In the genomic region with DNA sequence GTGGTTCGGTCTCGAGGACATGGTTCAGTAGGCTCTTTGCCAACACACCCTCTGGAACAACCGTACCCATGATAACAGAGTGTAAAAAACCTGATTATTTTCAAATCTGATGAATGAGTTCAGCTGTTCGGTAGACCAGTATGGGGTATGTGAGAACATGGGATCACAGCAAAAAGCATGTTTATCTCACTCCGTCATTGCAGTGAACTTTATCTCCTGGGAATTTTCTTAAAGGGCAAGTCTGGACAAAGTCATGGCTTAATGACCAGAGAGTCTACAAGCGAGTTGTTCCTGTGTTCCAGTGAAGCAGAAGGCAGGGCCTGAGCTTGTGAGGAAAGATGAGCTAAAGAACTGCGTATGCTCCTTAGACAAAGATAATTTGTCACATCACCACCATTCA, we compare ENCODE assay signal across 21 cellular contexts.
DNase-seq lines count a peak whose midpoint lies in the region; ATAC-seq, FAIRE-seq and TF ChIP-seq lines count a peak whose summit lies in the region.
"Had no signal": no experiment of that assay in that cellular context is flagged by ENCODE, and none has a peak within 500 bp of the region (broad histone marks: within the 10 kb centered on the region; RNA-seq: fewer than 3 reads in every experiment).

No MANE protein-coding gene starts in this region.

- TF ChIP-seq RAD21 in liver (IDR thresholded peaks at IDR 0.05), result no peak
- no peak for TF ChIP-seq RAD21 in HepG2 (CRISPR knock-in tag; IDR thresholded peaks at IDR 0.05)

- intact Hi-C loops in HepG2 (cut with micrococcal nuclease; ENCODE audit: unreplicated experiment), result no loop called here

- no peak for DNase-seq in HepG2 (ENCODE audit: low spot score)
- DNase-seq in epithelial cell of proximal tubule (ENCODE audit: low read depth), result peak; percentile 29
- DNase-seq in keratinocyte (ENCODE audit: low read depth, low spot score), result no peak
- no peak for DNase-seq in small intestine
- no peak for DNase-seq in middle frontal gyrus (ENCODE audit: extremely low spot score, low spot score)
- no peak for DNase-seq in activated CD8-positive, alpha-beta memory T cell treated with anti-CD3 and anti-CD28 coated beads, Interleukin-2, amount 50 U/mL, for 4 hours
- DNase-seq: activated CD4-positive, alpha-beta T cell treated with anti-CD3 and anti-CD28 coated beads for 48 hours; brain microvascular endothelial cell; GDM1; MV-4-11; NCI-H1694; NCI-H345; NCI-H82; occipital lobe; retina had no signal

- H3K36me3 ChIP-seq in liver (ENCODE audit: control insufficient read depth in 4 of 4, insufficient read depth in 3 of 4, low read depth in 1 of 4, low read length in 3 of 4) (no peaks in the 10 kb centered on the region), HepG2 (replicated peaks in 1 of 2; ENCODE audit: control insufficient read depth in 1 of 2, insufficient read depth in 2 of 2, low read length in 2 of 2) (no peaks in the 10 kb centered on the region), keratinocyte (ENCODE audit: control insufficient read depth in 2 of 2, extremely low read depth in 1 of 2, insufficient read depth in 2 of 2, low read length in 2 of 2) (no peaks in the 10 kb centered on the region), small intestine (ENCODE audit: control insufficient read depth in 2 of 2, insufficient read depth in 2 of 2, low read length in 2 of 2) (no peaks in the 10 kb centered on the region)
- H3K36me3 ChIP-seq: brain microvascular endothelial cell, SJSA1, vagina had no signal

- H3K4me2 ChIP-seq in HepG2 (ENCODE audit: low read depth, low read length) (no peak overlapping the region), keratinocyte (ENCODE audit: control insufficient read depth, extremely low read depth, insufficient read depth, low read depth, low read length) (peak overlapping the region; percentile 31)

- no peaks in the 10 kb centered on the region for H3K9me1 ChIP-seq in keratinocyte (ENCODE audit: control insufficient read depth, extremely low read depth, insufficient read depth, low read length)

- FAIRE-seq in HepG2 (lab: Jason Lieb, UNC), result no peak
- peak; percentile 79 for FAIRE-seq in keratinocyte (lab: Jason Lieb, UNC)
- no peak for FAIRE-seq in small intestine (lab: Jason Lieb, UNC)
- FAIRE-seq: endothelial cell of umbilical vein, K562 had no signal

- CTCF ChIA-PET in HepG2 (lab: Yijun Ruan, JAX; ENCODE audit: low intra/inter-chr PET ratio, low total read pairs), result no interaction called here

- 69% methylated on average over 7 of the region's 7 CpGs for WGBS in liver
- WGBS in HepG2 (ENCODE audit: low lambda C conversion rate), result 26% methylated on average over 7 of the region's 7 CpGs
- 19 to 53% (median 41%) methylated on average over 7 of the region's 7 CpGs for WGBS in small intestine, 3 donors

- POLR2A ChIA-PET in HepG2 (lab: Yijun Ruan, JAX), result no interaction called here

- no peaks in the 10 kb centered on the region for H3K4me1 ChIP-seq in liver (ENCODE audit: control insufficient read depth in 4 of 4, insufficient read depth in 4 of 4, low read length in 3 of 4)
- no peaks in the 10 kb centered on the region for H3K4me1 ChIP-seq in HepG2 (ENCODE audit: insufficient read depth, low read length)
- peaks cover 7% of the 10 kb centered on the region for H3K4me1 ChIP-seq in keratinocyte (ENCODE audit: control insufficient read depth, extremely low read depth, insufficient read depth, low read length)
- no peaks in the 10 kb centered on the region for H3K4me1 ChIP-seq in small intestine (ENCODE audit: control insufficient read depth in 2 of 2, insufficient read depth in 1 of 2, low read depth in 1 of 2, low read length in 1 of 2)
- H3K4me1 ChIP-seq: SJSA1 had no signal

- TF ChIP-seq CTCF in liver (IDR thresholded peaks at IDR 0.05; ENCODE audit: low read depth, low read length, missing input control) (no peak), HepG2 (CRISPR knock-in tag; IDR thresholded peaks at IDR 0.05) (no peak), epithelial cell of proximal tubule (conservative IDR thresholded peaks at IDR 0.05; ENCODE audit: low read depth, low read length) (no peak), keratinocyte (optimal IDR thresholded peaks at IDR 0.05 in 1 of 3, IDR thresholded peaks at IDR 0.05 in 1 of 3, conservative IDR thresholded peaks at IDR 0.05 in 1 of 3; ENCODE audit: extremely low read depth in 1 of 3, insufficient read depth in 2 of 3, low read length in 3 of 3) (no peak)

- H3K79me2 ChIP-seq in HepG2 (ENCODE audit: insufficient read depth, low read length), result no peaks in the 10 kb centered on the region
- no peaks in the 10 kb centered on the region for H3K79me2 ChIP-seq in keratinocyte (ENCODE audit: control insufficient read depth, insufficient read depth, low read length)

- H3K9ac ChIP-seq in liver (ENCODE audit: low read depth in 1 of 2, low read length in 2 of 2) (no peak overlapping the region), HepG2 (ENCODE audit: insufficient read depth, low read depth, low read length) (no peak overlapping the region), keratinocyte (ENCODE audit: control insufficient read depth, extremely low read depth, insufficient read depth, low read length) (no peak overlapping the region)

- H3K9me3 ChIP-seq in liver (ENCODE audit: control insufficient read depth in 4 of 4, low read length in 3 of 4) (no peaks in the 10 kb centered on the region), HepG2 (ENCODE audit: low read length) (no peaks in the 10 kb centered on the region), keratinocyte (ENCODE audit: control insufficient read depth, low read depth, low read length) (no peaks in the 10 kb centered on the region), small intestine (ENCODE audit: control insufficient read depth, low read depth) (no peaks in the 10 kb centered on the region)
- H3K9me3 ChIP-seq: SJSA1, vagina had no signal

- in situ Hi-C loops in HepG2 (cut with HindIII; ENCODE audit: extremely low pct_ligation_motif_present, low pct_unique_long_range_greater_than_20kb), result no loop called here

- H3K4me3 ChIP-seq in liver (ENCODE audit: low read depth in 1 of 3, low read length in 3 of 3) (no peak overlapping the region), HepG2 (replicated peaks in 1 of 3; ENCODE audit: insufficient read depth in 1 of 3, low read depth in 2 of 3, low read length in 3 of 3) (no peak overlapping the region), epithelial cell of proximal tubule (ENCODE audit: low read depth, low read length) (no peak overlapping the region), keratinocyte (ENCODE audit: control insufficient read depth in 2 of 3, extremely low read depth in 1 of 3, insufficient read depth in 2 of 3, low read depth in 1 of 3, low read length in 3 of 3) (no peak overlapping the region), small intestine (ENCODE audit: low read depth in 1 of 2, low read length in 2 of 2) (no peak overlapping the region)
- H3K4me3 ChIP-seq: K562, SJSA1, vagina had no signal

- TF ChIP-seq EP300 in HepG2 (IDR thresholded peaks at IDR 0.05; ENCODE audit: low read depth in 2 of 2, low read length in 2 of 2), result no peak
- no peak for TF ChIP-seq EP300 in HepG2 (CRISPR knock-in tag; IDR thresholded peaks at IDR 0.05; ENCODE audit: borderline replicate concordance)

- H3K27me3 ChIP-seq in liver (ENCODE audit: control insufficient read depth in 4 of 4, insufficient read depth in 4 of 4, low read length in 3 of 4) (peaks cover 0 to 3% (median 3%) of the 10 kb centered on the region in 4 donors), HepG2 (ENCODE audit: control insufficient read depth in 1 of 2, insufficient read depth in 2 of 2, low read length in 2 of 2) (no peaks in the 10 kb centered on the region), keratinocyte (ENCODE audit: control insufficient read depth, extremely low read depth, insufficient read depth, low read length) (no peaks in the 10 kb centered on the region), small intestine (ENCODE audit: control insufficient read depth in 2 of 2, insufficient read depth in 2 of 2, low read length in 2 of 2) (no peaks in the 10 kb centered on the region)
- H3K27me3 ChIP-seq: brain microvascular endothelial cell, vagina had no signal

- BruUV-seq in HepG2 (replicated peaks; lab: Mats Ljungman, UMichigan), result no TSS peak

- H3K27ac ChIP-seq in liver (ENCODE audit: low read depth in 1 of 2, low read length in 2 of 2) (no peak overlapping the region), HepG2 (ENCODE audit: extremely low read length, insufficient read depth, low read length) (no peak overlapping the region), keratinocyte (ENCODE audit: control insufficient read depth, insufficient read depth, low read length) (peak overlapping the region; percentile 30), small intestine (ENCODE audit: low read depth in 1 of 2, low read length in 1 of 2) (no peak overlapping the region)
- H3K27ac ChIP-seq: brain microvascular endothelial cell, SJSA1, vagina had no signal

- TF ChIP-seq POLR2A in HepG2 (IDR thresholded peaks at IDR 0.05; ENCODE audit: insufficient read depth in 1 of 2, low read depth in 2 of 2, low read length in 2 of 2), result no peak

- H4K20me1 ChIP-seq in HepG2 (ENCODE audit: insufficient read depth, low read length) (no peaks in the 10 kb centered on the region), keratinocyte (ENCODE audit: control insufficient read depth, extremely low read depth, insufficient read depth, low read length) (no peaks in the 10 kb centered on the region)

- dilution Hi-C loops in keratinocyte (cut with MboI; ENCODE audit: extremely low pct_ligation_motif_present, low sequenced_read_pairs), result no loop called here

- ATAC-seq in HepG2 (no peak), GM21447 (IDR thresholded peaks at IDR 0.05; ENCODE audit: unreplicated experiment) (no peak)

- H2AFZ ChIP-seq in HepG2 (ENCODE audit: low read length) (no peak overlapping the region), keratinocyte (ENCODE audit: control insufficient read depth, low read length) (peak overlapping the region; percentile 53)

TF ChIP-seq in liver, 16 proteins besides CTCF, POLR2A, EP300 and RAD21:
- no peak for TF ChIP-seq FOXA1 (IDR thresholded peaks at IDR 0.05)
- TF ChIP-seq NR2F2 (IDR thresholded peaks at IDR 0.05), result peak; percentile 12
- TF ChIP-seq GABPA (IDR thresholded peaks at IDR 0.05 in 1 of 2, conservative IDR thresholded peaks at IDR 0.05 in 1 of 2), result no peak
- no peak for TF ChIP-seq ATF3 (IDR thresholded peaks at IDR 0.05)

TF ChIP-seq in HepG2, 621 proteins besides CTCF, POLR2A, EP300 and RAD21 (continues in another document):
- no peak for TF ChIP-seq FOSL1 (CRISPR knock-in tag; IDR thresholded peaks at IDR 0.05; ENCODE audit: borderline replicate concordance)
- TF ChIP-seq ZNF747 (CRISPR knock-in tag; IDR thresholded peaks at IDR 0.05; ENCODE audit: borderline replicate concordance), result no peak
- no peak for TF ChIP-seq ZNF33B (CRISPR knock-in tag; IDR thresholded peaks at IDR 0.05)
